In genomic region chr6:168063431-168063830, GRCh38 we compare ENCODE assay signal across 2 cellular contexts.
A peak's percentile ranks its signal among the peaks of the same experiment; 100 is the strongest.
TF ChIP-seq lines count a peak whose summit lies in the region.

No MANE protein-coding gene starts in this region.

TF ChIP-seq in HepG2, 621 proteins besides CTCF, POLR2A, EP300 and RAD21:
- no peak for TF ChIP-seq HCFC1 (IDR thresholded peaks at IDR 0.05; ENCODE audit: low read depth, low read length)
- TF ChIP-seq SRY (CRISPR knock-in tag; IDR thresholded peaks at IDR 0.05) = no peak
- peak; percentile 25 for TF ChIP-seq ZNF407 (CRISPR knock-in tag; IDR thresholded peaks at IDR 0.05; ENCODE audit: not compliant biosample characterization)

TF ChIP-seq in H1, 55 proteins besides CTCF, POLR2A, EP300 and RAD21:
- TF ChIP-seq BACH1 (IDR thresholded peaks at IDR 0.05; ENCODE audit: low read length) = no peak
- no peak for TF ChIP-seq TAF1 (IDR thresholded peaks at IDR 0.05; ENCODE audit: low read depth, low read length)
- no peak for TF ChIP-seq CEBPB (IDR thresholded peaks at IDR 0.05; ENCODE audit: low read depth, low read length)
- no peak for TF ChIP-seq SIRT6 (IDR thresholded peaks at IDR 0.05; ENCODE audit: low read length)
- TF ChIP-seq BCL11A (IDR thresholded peaks at IDR 0.05; ENCODE audit: low read depth in 2 of 2, low read length in 2 of 2) = no peak
- no peak for TF ChIP-seq ZNF274 (IDR thresholded peaks at IDR 0.05; ENCODE audit: borderline replicate concordance, extremely low read depth, low read length)
- TF ChIP-seq NRF1 (IDR thresholded peaks at IDR 0.05; ENCODE audit: low read depth, low read length) = no peak
